8 cellular contexts compared by ENCODE assay signal in genomic region chr2:26724004-26724750, GRCh38. TPM values are rescaled to one million over a fixed set of nuclear protein-coding genes. Genes with fewer than 3 reads are reported as not detected.
DNase-seq lines count a peak whose midpoint lies in the region; ATAC-seq and TF ChIP-seq lines count a peak whose summit lies in the region.

No MANE protein-coding gene starts in this region.

- H3K9me3 ChIP-seq in hepatocyte (ENCODE audit: low read depth) = no peaks in the 10 kb centered on the region
- H3K9me3 ChIP-seq in stomach = no peaks in the 10 kb centered on the region

- no peaks in the 10 kb centered on the region for H3K79me2 ChIP-seq in hepatocyte

- H3K4me2 ChIP-seq in hepatocyte = no peak overlapping the region

- no peaks in the 10 kb centered on the region for H3K36me3 Mint-ChIP-seq in HFFc6 (ENCODE audit: low read depth)
- no peaks in the 10 kb centered on the region for H3K36me3 Mint-ChIP-seq in activated naive CD8-positive, alpha-beta T cell treated with anti-CD3 and anti-CD28 coated beads, Interleukin-2, amount 50 U/mL, for 24 hours (ENCODE audit: low read depth)
- no peaks in the 10 kb centered on the region for H3K36me3 Mint-ChIP-seq in endothelial cell (ENCODE audit: low read depth, unreplicated experiment)

- H3K4me1 ChIP-seq in hepatocyte (ENCODE audit: insufficient read depth) (peaks cover 37% of the 10 kb centered on the region), stomach (peaks cover 37 to 63% (median 50%) of the 10 kb centered on the region in 4 donors)

- H2AFZ ChIP-seq in hepatocyte = no peak overlapping the region

- no peaks in the 10 kb centered on the region for H3K9me2 ChIP-seq in hepatocyte (replicated peaks; ENCODE audit: insufficient read depth)

- no peak for ATAC-seq in activated naive CD8-positive, alpha-beta T cell treated with anti-CD3 and anti-CD28 coated beads, Interleukin-2, amount 50 U/mL, for 24 hours
- ATAC-seq in GM21381 (IDR thresholded peaks at IDR 0.05; ENCODE audit: unreplicated experiment) = no peak
- ATAC-seq in GM21723 (IDR thresholded peaks at IDR 0.05; ENCODE audit: unreplicated experiment) = no peak

- TF ChIP-seq CTCF in HFFc6 (IDR thresholded peaks at IDR 0.05) (no peak), hepatocyte (IDR thresholded peaks at IDR 0.05; ENCODE audit: poor library complexity) (no peak), stomach (IDR thresholded peaks at IDR 0.05) (no peak), endothelial cell (IDR thresholded peaks at IDR 0.05; ENCODE audit: unreplicated experiment) (no peak)

- TF ChIP-seq POLR2A in stomach (IDR thresholded peaks at IDR 0.05) = no peak

- TF ChIP-seq EP300 in stomach (IDR thresholded peaks at IDR 0.05) = peak; percentile 54

- H3K27me3 ChIP-seq in hepatocyte (no peaks in the 10 kb centered on the region), stomach (peaks cover 0 to 50% (median 14%) of the 10 kb centered on the region in 3 donors)

- H3K36me3 ChIP-seq in hepatocyte (replicated peaks; ENCODE audit: insufficient read depth, low read depth) = no peaks in the 10 kb centered on the region
- peaks cover 0 to 5% (median 0%) of the 10 kb centered on the region in 4 donors for H3K36me3 ChIP-seq in stomach

- WGBS in hepatocyte (ENCODE audit: low lambda C conversion rate, missing lambda C conversion rate) = 80% methylated on average over 14 of the region's 14 CpGs
- 56 to 77% (median 69%) methylated on average over 9 to 14 of the region's 14 CpGs for WGBS in stomach, 5 donors

- H4K20me1 ChIP-seq in hepatocyte (ENCODE audit: insufficient read depth, poor library complexity, severe bottlenecking) = no peaks in the 10 kb centered on the region

- peak overlapping the region; percentile 18 for H3K4me3 Mint-ChIP-seq in HFFc6
- H3K4me3 Mint-ChIP-seq in activated naive CD8-positive, alpha-beta T cell treated with anti-CD3 and anti-CD28 coated beads, Interleukin-2, amount 50 U/mL, for 24 hours = no peak overlapping the region
- no peak overlapping the region for H3K4me3 Mint-ChIP-seq in endothelial cell (ENCODE audit: unreplicated experiment)

- H3K9me3 Mint-ChIP-seq in HFFc6 (no peaks in the 10 kb centered on the region), endothelial cell (ENCODE audit: unreplicated experiment) (no peaks in the 10 kb centered on the region)
- H3K9me3 Mint-ChIP-seq in activated naive CD8-positive, alpha-beta T cell treated with anti-CD3 and anti-CD28 coated beads, Interleukin-2, amount 50 U/mL, for 24 hours = no peaks in the 10 kb centered on the region

- intact Hi-C loops in stomach (cut with DNase I; ENCODE audit: low total_unique reads) = no loop called here

- DNase-seq in HFFc6 (peak; percentile 86), amniotic stem cell (lab: John Stamatoyannopoulos, UW) (peak; percentile 37), hepatocyte (ENCODE audit: low spot score) (peak; percentile 48), stomach (peak; percentile 32), endothelial cell (ENCODE audit: low spot score) (no peak)
- DNase-seq in activated naive CD8-positive, alpha-beta T cell treated with anti-CD3 and anti-CD28 coated beads, Interleukin-2, amount 50 U/mL, for 24 hours = no peak

- H3K27me3 Mint-ChIP-seq in HFFc6 (ENCODE audit: insufficient read depth) (peaks cover 3% of the 10 kb centered on the region), endothelial cell (ENCODE audit: unreplicated experiment) (peaks cover 3% of the 10 kb centered on the region)
- H3K27me3 Mint-ChIP-seq in activated naive CD8-positive, alpha-beta T cell treated with anti-CD3 and anti-CD28 coated beads, Interleukin-2, amount 50 U/mL, for 24 hours = peaks cover 8% of the 10 kb centered on the region

- H3K4me3 ChIP-seq in hepatocyte = no peak overlapping the region
- no peak overlapping the region for H3K4me3 ChIP-seq in stomach

- peak overlapping the region; percentile 77 for H3K27ac ChIP-seq in hepatocyte
- peak overlapping the region in 4 of 5 donors; percentile 49 to 81 (median 72) for H3K27ac ChIP-seq in stomach

- peaks cover 46% of the 10 kb centered on the region for H3K4me1 Mint-ChIP-seq in HFFc6 (ENCODE audit: low read depth)
- no peaks in the 10 kb centered on the region for H3K4me1 Mint-ChIP-seq in activated naive CD8-positive, alpha-beta T cell treated with anti-CD3 and anti-CD28 coated beads, Interleukin-2, amount 50 U/mL, for 24 hours
- peaks cover 2% of the 10 kb centered on the region for H3K4me1 Mint-ChIP-seq in endothelial cell (ENCODE audit: unreplicated experiment)

- H3K27ac Mint-ChIP-seq in HFFc6 = peak overlapping the region; percentile 91
- no peak overlapping the region for H3K27ac Mint-ChIP-seq in activated naive CD8-positive, alpha-beta T cell treated with anti-CD3 and anti-CD28 coated beads, Interleukin-2, amount 50 U/mL, for 24 hours
- H3K27ac Mint-ChIP-seq in endothelial cell (ENCODE audit: unreplicated experiment) = no peak overlapping the region

RNA-seq across cellular contexts. Expression of gene KCNK3, which starts 31.7 kb away (rescaled TPM):
- not detected for total RNA-seq in HFFc6 (2021; fragmentation: NEBNext Ultra II Directional; extraction: Animal tissue kit (Norgen Biotek cat#: 25700))
- 9.4 and 10.5 TPM in 2 replicates for total RNA-seq in hepatocyte
- polyA plus RNA-seq in hepatocyte = 8.2 and 9.0 TPM in 2 replicates
- total RNA-seq in stomach = 10 to 100 TPM in 1 of 5 donors, 1 to 10 TPM in 3, under 1 TPM in 1; 0.87 to 22.8 (median 2.0) TPM
- polyA plus RNA-seq in stomach = 1 to 10 TPM in 2 of 3 donors, under 1 TPM in 1; 0.62 to 2.8 (median 1.8) TPM
- not detected for total RNA-seq in endothelial cell (ENCODE audit: unreplicated experiment)

RNA-seq across cellular contexts. Expression of gene SLC35F6, which starts 39.9 kb away (rescaled TPM):
- 10 to 100 TPM; 34.1 to 44.5 (median 38.7) TPM for total RNA-seq in HFFc6 (2021; fragmentation: NEBNext Ultra II Directional; extraction: Animal tissue kit (Norgen Biotek cat#: 25700))
- total RNA-seq in hepatocyte (30.2 and 40.7 TPM in 2 replicates), stomach (10 to 100 TPM; 12.8 to 40.9 (median 14.7) TPM), endothelial cell (ENCODE audit: unreplicated experiment) (23.8 TPM)
- polyA plus RNA-seq in hepatocyte (16.6 and 18.3 TPM in 2 replicates), stomach (10 to 100 TPM in 1 of 3 donors, 1 to 10 TPM in 2; 4.9 to 10.5 (median 8.6) TPM)

Comparison
In these comparisons a context has a peak if more than half of its experiments do, and no peak if none do; other contexts are left out.
1. DNase-seq: peak in HFFc6 (single experiment), amniotic stem cell (single experiment), hepatocyte (single experiment) and stomach (single experiment); none in activated naive CD8-positive, alpha-beta T cell treated with anti-CD3 and anti-CD28 coated beads, Interleukin-2, amount 50 U/mL, for 24 hours (single experiment) and endothelial cell (single experiment).